In genomic region chr2:96344011-96344410, GRCh38 we compare ENCODE assay signal across 8 cellular contexts. TPM values are rescaled to one million over a fixed set of nuclear protein-coding genes. Genes with fewer than 3 reads are reported as not detected.
A peak's percentile ranks its signal among the peaks of the same experiment; 100 is the strongest.
DNase-seq lines count a peak whose midpoint lies in the region; ATAC-seq lines count a peak whose summit lies in the region.

No MANE protein-coding gene starts in this region.

- POLR2A ChIA-PET in activated CD4-positive, alpha-beta T cell treated with anti-CD3 and anti-CD28 coated beads, Interleukin-2, amount 10 ng/mL, durations not matched to agents 7 days and 5 days (lab: Charles Lee): interaction anchor here (0.7 kb wide), 1 partner anchor 46 kb away, joined by 4 read pairs; no protein-coding TSS in a partner anchor

- H3K4me1 Mint-ChIP-seq in activated CD4-positive, alpha-beta T cell treated with anti-CD3 and anti-CD28 coated beads, Interleukin-2, amount 10 ng/mL, durations not matched to agents 7 days and 5 days: peaks cover 54% of the 10 kb centered on the region
- peaks cover 0 to 3% (median 0%) of the 10 kb centered on the region in 3 donors for H3K4me1 Mint-ChIP-seq in naive B cell

- peak; percentile 76 for ATAC-seq in GM18907 (IDR thresholded peaks at IDR 0.05; ENCODE audit: unreplicated experiment)
- ATAC-seq in HG02884 (IDR thresholded peaks at IDR 0.05; ENCODE audit: unreplicated experiment): peak; percentile 74
- peak; percentile 91 to 96 for ATAC-seq in naive B cell (ENCODE audit: low read depth in 2 of 2)

- CTCF ChIA-PET in activated CD4-positive, alpha-beta T cell treated with anti-CD3 and anti-CD28 coated beads, Interleukin-2, amount 10 ng/mL, durations not matched to agents 7 days and 5 days (lab: Charles Lee): interaction anchor here (0.8 to 2.8 kb wide), 5 partner anchors 9 to 476 kb away, joined by 3 to 21 read pairs (median 3); partner anchors contain the start of genes ITPRIPL1 and NCAPH

- peaks cover 73% of the 10 kb centered on the region for H3K36me3 Mint-ChIP-seq in activated CD4-positive, alpha-beta T cell treated with anti-CD3 and anti-CD28 coated beads, Interleukin-2, amount 10 ng/mL, durations not matched to agents 7 days and 5 days (ENCODE audit: low read depth)
- no peaks in the 10 kb centered on the region for H3K36me3 Mint-ChIP-seq in naive B cell

- H3K27me3 Mint-ChIP-seq in activated CD4-positive, alpha-beta T cell treated with anti-CD3 and anti-CD28 coated beads, Interleukin-2, amount 10 ng/mL, durations not matched to agents 7 days and 5 days: no peaks in the 10 kb centered on the region
- no peaks in the 10 kb centered on the region for H3K27me3 Mint-ChIP-seq in naive B cell

- no peaks in the 10 kb centered on the region for H3K9me3 Mint-ChIP-seq in activated CD4-positive, alpha-beta T cell treated with anti-CD3 and anti-CD28 coated beads, Interleukin-2, amount 10 ng/mL, durations not matched to agents 7 days and 5 days
- peaks cover 0 to 2% (median 0%) of the 10 kb centered on the region in 7 donors for H3K9me3 Mint-ChIP-seq in naive B cell

- peak overlapping the region; percentile 79 for H3K27ac Mint-ChIP-seq in activated CD4-positive, alpha-beta T cell treated with anti-CD3 and anti-CD28 coated beads, Interleukin-2, amount 10 ng/mL, durations not matched to agents 7 days and 5 days
- H3K27ac Mint-ChIP-seq in naive B cell: peak overlapping the region in 2 of 6 donors; percentile 60 to 61

- no peak overlapping the region for H3K4me3 Mint-ChIP-seq in activated CD4-positive, alpha-beta T cell treated with anti-CD3 and anti-CD28 coated beads, Interleukin-2, amount 10 ng/mL, durations not matched to agents 7 days and 5 days
- H3K4me3 Mint-ChIP-seq in naive B cell: no peak overlapping the region

- peak; percentile 38 for DNase-seq in activated CD4-positive, alpha-beta T cell treated with anti-CD3 and anti-CD28 coated beads, Interleukin-2, amount 10 ng/mL, durations not matched to agents 7 days and 5 days
- no peak for DNase-seq in naive B cell
- no peak for DNase-seq in retina
- DNase-seq in DMS79 (lab: John Stamatoyannopoulos, UW): no peak
- DNase-seq in effector CD8-positive, alpha-beta T cell (lab: John Stamatoyannopoulos, UW): no peak
- no peak for DNase-seq in SIG-M5 (lab: John Stamatoyannopoulos, UW)

RNA-seq across cellular contexts. Expression of gene NCAPH, which starts 8.4 kb away (rescaled TPM):
- total RNA-seq in activated CD4-positive, alpha-beta T cell treated with anti-CD3 and anti-CD28 coated beads, Interleukin-2, amount 10 ng/mL, durations not matched to agents 7 days and 5 days: 10 to 100 TPM; 82.4 to 84.6 TPM
- polyA plus RNA-seq in naive B cell (ENCODE audit: low read depth in 6 of 6): under 1 TPM in 1 of 6 donors, not detected in 5; 0.45 TPM

RNA-seq across cellular contexts. Expression of gene ITPRIPL1, which starts 18.9 kb away (rescaled TPM):
- total RNA-seq in activated CD4-positive, alpha-beta T cell treated with anti-CD3 and anti-CD28 coated beads, Interleukin-2, amount 10 ng/mL, durations not matched to agents 7 days and 5 days: 10 to 100 TPM; 33.3 to 39.2 TPM
- polyA plus RNA-seq in naive B cell (ENCODE audit: low read depth in 6 of 6): 1 to 10 TPM in 5 of 6 donors, under 1 TPM in 1; 0.78 to 3.9 (median 1.5) TPM

RNA-seq across cellular contexts. Expression of gene SNRNP200, which starts 38.7 kb away (rescaled TPM):
- 100 to 1,000 TPM; 170 to 178 TPM for total RNA-seq in activated CD4-positive, alpha-beta T cell treated with anti-CD3 and anti-CD28 coated beads, Interleukin-2, amount 10 ng/mL, durations not matched to agents 7 days and 5 days
- polyA plus RNA-seq in naive B cell (ENCODE audit: low read depth in 6 of 6): 10 to 100 TPM; 61.7 to 95.9 (median 71.2) TPM
